28 cellular contexts compared by ENCODE assay signal in the genomic region with DNA sequence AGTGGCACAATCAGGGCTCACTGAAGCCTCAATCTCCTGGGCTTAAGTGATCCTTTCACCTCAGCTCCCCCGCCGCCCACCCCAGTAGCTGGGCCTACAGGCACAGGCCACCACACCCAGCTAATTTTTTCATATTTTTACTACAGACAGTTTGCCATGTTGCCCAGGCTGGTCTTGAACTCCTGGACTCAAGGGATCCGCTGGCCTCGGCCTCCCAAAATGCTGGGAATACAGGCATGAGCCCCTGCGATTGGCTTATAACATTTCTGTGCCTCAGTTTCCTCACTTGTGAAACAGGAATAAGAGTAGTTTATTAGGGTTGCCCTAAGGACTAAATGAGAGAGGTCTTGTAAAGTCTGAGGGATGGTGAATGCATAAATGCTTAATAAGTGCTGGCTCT. TPM values are rescaled to one million over a fixed set of nuclear protein-coding genes. Genes with fewer than 3 reads are reported as not detected.
DNase-seq lines count a peak whose midpoint lies in the region; ATAC-seq, FAIRE-seq and TF ChIP-seq lines count a peak whose summit lies in the region.
"Had no signal": no experiment of that assay in that cellular context is flagged by ENCODE, and none has a peak within 500 bp of the region (broad histone marks: within the 10 kb centered on the region; RNA-seq: fewer than 3 reads in every experiment).

No MANE protein-coding gene starts in this region.

- BruUV-seq in HepG2 (replicated peaks; lab: Mats Ljungman, UMichigan) (no TSS peak), K562 (replicated peaks; lab: Mats Ljungman, UMichigan) (no TSS peak)

- ATAC-seq in HepG2 (no peak), right lobe of liver (no peak), K562 (no peak), HG03442 (IDR thresholded peaks at IDR 0.05; ENCODE audit: unreplicated experiment) (no peak)
- ATAC-seq: effector memory CD8-positive, alpha-beta T cell had no signal

- no peak for FAIRE-seq in HepG2 (lab: Jason Lieb, UNC)
- peak; percentile 29 for FAIRE-seq in K562 (lab: Jason Lieb, UNC)
- FAIRE-seq: frontal cortex, H54, urothelium cell line had no signal

- H3K36me3 ChIP-seq in HepG2 (replicated peaks in 1 of 2; ENCODE audit: control insufficient read depth in 1 of 2, insufficient read depth in 2 of 2, low read length in 2 of 2) (no peaks in the 10 kb centered on the region), right lobe of liver (no peaks in the 10 kb centered on the region), K562 (ENCODE audit: control insufficient read depth, insufficient read depth, low read length) (no peaks in the 10 kb centered on the region), mucosa of stomach (ENCODE audit: control insufficient read depth, insufficient read depth, low read length) (no peaks in the 10 kb centered on the region)
- H3K36me3 ChIP-seq: BLaER1 treated with 17β-estradiol and CSF1 and Interleukin-3, amounts not matched to agents 10 nM and 100 nM; esophagus squamous epithelium; left lung; suprapubic skin; WERI-Rb-1 had no signal

- H3K9ac ChIP-seq in HepG2 (ENCODE audit: insufficient read depth, low read depth, low read length) (no peak overlapping the region), K562 (ENCODE audit: insufficient read depth in 1 of 2, low read depth in 2 of 2, low read length in 2 of 2) (no peak overlapping the region), mucosa of stomach (ENCODE audit: low read length) (no peak overlapping the region)

- H4K20me1 ChIP-seq in HepG2 (ENCODE audit: insufficient read depth, low read length) (no peaks in the 10 kb centered on the region), K562 (replicated peaks; ENCODE audit: control insufficient read depth, insufficient read depth, low read length) (0 out of 2 replicates have a peak, but pooled peaks cover 4% of the 10 kb centered on the region)
- H4K20me1 ChIP-seq: BLaER1 treated with 17β-estradiol and CSF1 and Interleukin-3, amounts not matched to agents 10 nM and 100 nM had no signal

- peaks cover 4 to 50% of the 10 kb centered on the region in 2 experiments for H3K27me3 ChIP-seq in HepG2 (ENCODE audit: control insufficient read depth in 1 of 2, insufficient read depth in 2 of 2, low read length in 2 of 2)
- no peaks in the 10 kb centered on the region for H3K27me3 ChIP-seq in right lobe of liver
- peaks cover 12 to 51% of the 10 kb centered on the region in 2 experiments; a peak in 4 of 5 replicates for H3K27me3 ChIP-seq in K562 (ENCODE audit: control insufficient read depth in 2 of 2, insufficient read depth in 2 of 2, low read length in 2 of 2)
- no peaks in the 10 kb centered on the region for H3K27me3 ChIP-seq in mucosa of stomach (ENCODE audit: control insufficient read depth, insufficient read depth, low read length)
- H3K27me3 ChIP-seq: hepatocyte, suprapubic skin had no signal

- H3K4me2 ChIP-seq in HepG2 (ENCODE audit: low read depth, low read length) (peak overlapping the region; percentile 68), K562 (ENCODE audit: insufficient read depth, low read length) (no peak overlapping the region; the same call in 1 of the 2 replicates)

- TF ChIP-seq POLR2A in HepG2 (IDR thresholded peaks at IDR 0.05; ENCODE audit: insufficient read depth in 1 of 2, low read depth in 2 of 2, low read length in 2 of 2), result no peak
- TF ChIP-seq POLR2A in right lobe of liver (IDR thresholded peaks at IDR 0.05), result no peak
- TF ChIP-seq POLR2A in K562 (conservative IDR thresholded peaks at IDR 0.05), result no peak

- CTCF ChIA-PET in HepG2 (lab: Yijun Ruan, JAX; ENCODE audit: low intra/inter-chr PET ratio, low total read pairs) (no interaction called here), K562 (lab: Yijun Ruan, JAX; ENCODE audit: low intra/inter-chr PET ratio) (no interaction called here)

- no peak for TF ChIP-seq RAD21 in HepG2 (CRISPR knock-in tag; IDR thresholded peaks at IDR 0.05)
- no peak for TF ChIP-seq RAD21 in K562 (CRISPR knock-in tag; conservative IDR thresholded peaks at IDR 0.05 in 1 of 2, IDR thresholded peaks at IDR 0.05 in 1 of 2)

- H3K27ac ChIP-seq in HepG2 (ENCODE audit: extremely low read length, insufficient read depth, low read length) (no peak overlapping the region), right lobe of liver (no peak overlapping the region), K562 (ENCODE audit: extremely low read depth, low read depth, low read length) (no peak overlapping the region)
- H3K27ac ChIP-seq: hepatocyte, left lung, RWPE1, SK-N-MC, suprapubic skin had no signal

- TF ChIP-seq CTCF in HepG2 (CRISPR knock-in tag; IDR thresholded peaks at IDR 0.05), result no peak
- TF ChIP-seq CTCF in right lobe of liver (IDR thresholded peaks at IDR 0.05), result no peak
- no peak for TF ChIP-seq CTCF in K562 (IDR thresholded peaks at IDR 0.05 in 2 of 3, conservative IDR thresholded peaks at IDR 0.05 in 1 of 3; ENCODE audit: insufficient read depth in 2 of 3, low read depth in 1 of 3, low read length in 3 of 3)

- POLR2A ChIA-PET in HepG2 (lab: Yijun Ruan, JAX) (no interaction called here), K562 (lab: Yijun Ruan, JAX) (no interaction called here)

- in situ Hi-C loops in HepG2 (cut with HindIII; ENCODE audit: extremely low pct_ligation_motif_present, low pct_unique_long_range_greater_than_20kb), result no loop called here
- in situ Hi-C loops in K562 (cut with MboI), result no loop called here

- TF ChIP-seq EP300 in HepG2 (IDR thresholded peaks at IDR 0.05; ENCODE audit: low read depth in 2 of 2, low read length in 2 of 2) (no peak), HepG2 (CRISPR knock-in tag; IDR thresholded peaks at IDR 0.05; ENCODE audit: borderline replicate concordance) (no peak), K562 (IDR thresholded peaks at IDR 0.05; ENCODE audit: low read length) (no peak)

- DNase-seq in HepG2 (ENCODE audit: low spot score) (no peak), right lobe of liver (no peak), K562 (ENCODE audit: extremely low read depth in 1 of 4, low spot score in 3 of 4) (no peak), D341Med (ENCODE audit: low spot score) (no peak), T1000 (lab: John Stamatoyannopoulos, UW) (no peak), SKM-1 (lab: John Stamatoyannopoulos, UW; ENCODE audit: unreplicated experiment) (no peak)
- DNase-seq: ACHN; activated naive CD8-positive, alpha-beta T cell treated with anti-CD3 and anti-CD28 coated beads, Interleukin-2, amount 50 U/mL, for 24 hours; effector memory CD8-positive, alpha-beta T cell; esophagus squamous epithelium; immature natural killer cell; left lung; NCI-H2029; stimulated activated CD4-positive, alpha-beta T cell treated with anti-CD3 and anti-CD28 coated beads, Interleukin-1b, Interleukin-23, amount 100 ng/mL, for 48 hours had no signal

- H3K4me3 ChIP-seq in HepG2 (replicated peaks in 1 of 3; ENCODE audit: insufficient read depth in 1 of 3, low read depth in 2 of 3, low read length in 3 of 3) (0 out of 6 replicates have a peak overlapping the region, but pooled peaks of 1 of the 3 experiments have one; percentile 62), right lobe of liver (no peak overlapping the region), K562 (no peak overlapping the region), mucosa of stomach (ENCODE audit: low read length) (peak overlapping the region; percentile 47)
- H3K4me3 ChIP-seq: hepatocyte, SK-N-MC had no signal

- intact Hi-C loops in HepG2 (cut with micrococcal nuclease; ENCODE audit: unreplicated experiment), result no loop called here
- intact Hi-C loops in right lobe of liver (cut with DNase I), result no loop called here
- intact Hi-C loops in K562 (cut with micrococcal nuclease), result no loop called here

- WGBS in HepG2 (ENCODE audit: low lambda C conversion rate), result 67% methylated on average over 5 of the region's 5 CpGs
- WGBS in right lobe of liver (ENCODE audit: insufficient coverage, low coverage, low lambda C conversion rate, missing lambda C conversion rate), result 97% methylated on average over 3 of the region's 5 CpGs
- 45% methylated on average over 4 of the region's 5 CpGs for WGBS in K562 (ENCODE audit: insufficient coverage, low coverage, missing lambda C conversion rate)

- H3K4me1 ChIP-seq in HepG2 (ENCODE audit: insufficient read depth, low read length) (peaks cover 19% of the 10 kb centered on the region), right lobe of liver (peaks cover 0 to 9% (median 4%) of the 10 kb centered on the region in 4 donors), K562 (replicated peaks in 1 of 2; ENCODE audit: control insufficient read depth in 2 of 2, insufficient read depth in 2 of 2, low read length in 2 of 2) (peaks cover 4 to 10% of the 10 kb centered on the region in 2 experiments; a peak in 2 of 5 replicates), mucosa of stomach (ENCODE audit: control insufficient read depth, insufficient read depth, low read length) (peaks cover 42% of the 10 kb centered on the region)
- H3K4me1 ChIP-seq: left lung had no signal

- no peaks in the 10 kb centered on the region for H3K9me3 ChIP-seq in HepG2 (ENCODE audit: low read length)
- H3K9me3 ChIP-seq in right lobe of liver, result no peaks in the 10 kb centered on the region
- H3K9me3 ChIP-seq in K562 (replicated peaks; ENCODE audit: control insufficient read depth, insufficient read depth, low read depth, low read length), result no peaks in the 10 kb centered on the region
- H3K9me3 ChIP-seq in mucosa of stomach (ENCODE audit: control insufficient read depth, low read length), result no peaks in the 10 kb centered on the region
- H3K9me3 ChIP-seq: BLaER1 treated with 17β-estradiol and CSF1 and Interleukin-3, amounts not matched to agents 10 nM and 100 nM; esophagus squamous epithelium; left lung; suprapubic skin had no signal

- H2AFZ ChIP-seq in HepG2 (ENCODE audit: low read length) (no peak overlapping the region), K562 (ENCODE audit: low read depth, low read length) (no peak overlapping the region)

- H3K9me1 ChIP-seq in K562 (ENCODE audit: control insufficient read depth, insufficient read depth, low read length), result no peaks in the 10 kb centered on the region

- H3K79me2 ChIP-seq in HepG2 (ENCODE audit: insufficient read depth, low read length), result no peaks in the 10 kb centered on the region
- no peaks in the 10 kb centered on the region for H3K79me2 ChIP-seq in K562 (ENCODE audit: control insufficient read depth, insufficient read depth, low read length)
- H3K79me2 ChIP-seq: hepatocyte had no signal

RNA-seq across cellular contexts. Expression of a gene that starts 1.2 kb away (rescaled TPM):
- total RNA-seq in HepG2 (2016; rRNA removed; fragmentation: Illumina TruSeq; extraction: Trizol) (not detected in 2 replicates), right lobe of liver (not detected), K562 (2014; rRNA removed) (not detected in 2 replicates), K562 (2014; rRNA removed; fragmentation: Illumina TruSeq; extraction: Trizol) (not detected in 2 replicates), K562 (2015; rRNA removed; fragmentation: Illumina TruSeq; extraction: Trizol) (not detected in 2 replicates), K562 (2021) (not detected in 2 replicates)
- total RNA-seq in HepG2 (2016; cell fraction: cytosol; rRNA removed; fragmentation: Illumina TruSeq; extraction: Trizol; ENCODE audit: low read depth), result not detected in 2 replicates
- not detected in 2 replicates for total RNA-seq in HepG2 (2016; cell fraction: insoluble cytoplasmic fraction; rRNA removed; fragmentation: Illumina TruSeq; extraction: Trizol)
- total RNA-seq in HepG2 (2016; cell fraction: membrane; rRNA removed; fragmentation: Illumina TruSeq; extraction: Trizol), result not detected in 2 replicates
- total RNA-seq in HepG2 (2016; cell fraction: nucleus; rRNA removed; fragmentation: Illumina TruSeq; extraction: Trizol), result not detected in 2 replicates
- polyA plus RNA-seq in HepG2 (2011; rRNA removed) (0.03 TPM in 1 of 2 replicates, not detected in the other), K562 (2011; rRNA removed) (not detected in 2 replicates), K562 (2014; fragmentation: Illumina TruSeq; extraction: Trizol) (not detected in 2 replicates), K562 (2014; fragmentation: Nextera tagmentation; extraction: Ambion mirVana) (under 1 TPM in 1 of 2 experiments, not detected in 1; 0.01 TPM), K562 (2014; rRNA removed) (not detected in 2 replicates)
- polyA plus RNA-seq in HepG2 (2011; cell fraction: cytosol; rRNA removed), result 0.08 TPM in 1 of 2 replicates, not detected in the other
- 0.05 TPM in 1 of 2 replicates, not detected in the other for polyA plus RNA-seq in HepG2 (2011; cell fraction: nucleus; rRNA removed)
- polyA plus RNA-seq in HepG2 (2012), result 0.05 and 0.11 TPM in 2 replicates
- not detected in 2 replicates for polyA plus RNA-seq in HepG2 (2016; cell fraction: cytosol; fragmentation: Illumina TruSeq; extraction: Trizol; ENCODE audit: low read depth)
- polyA plus RNA-seq in HepG2 (2016; cell fraction: insoluble cytoplasmic fraction; fragmentation: Illumina TruSeq; extraction: Trizol; ENCODE audit: low read depth), result not detected in 2 replicates
- polyA plus RNA-seq in HepG2 (2016; cell fraction: membrane; fragmentation: Illumina TruSeq; extraction: Trizol; ENCODE audit: low read depth), result not detected in 2 replicates
- not detected in 2 replicates for polyA plus RNA-seq in HepG2 (2016; cell fraction: nucleus; fragmentation: Illumina TruSeq; extraction: Trizol; ENCODE audit: insufficient read depth, low read depth)
- polyA minus RNA-seq in HepG2 (2011; rRNA and poly(A)+ RNA removed; ENCODE audit: low replicate concordance), result not detected in 2 replicates
- polyA minus RNA-seq in HepG2 (2011; cell fraction: cytosol; rRNA and poly(A)+ RNA removed), result not detected in 2 replicates
- 0.26 and 0.99 TPM in 2 replicates for polyA minus RNA-seq in HepG2 (2011; cell fraction: nucleus; rRNA and poly(A)+ RNA removed)
- total RNA-seq in K562 (2011; cell fraction: chromatin; rRNA removed; ENCODE audit: low replicate concordance), result not detected in 2 replicates
- total RNA-seq in K562 (2011; cell fraction: nucleolus; rRNA removed), result not detected in 2 replicates
- total RNA-seq in K562 (2011; cell fraction: nucleoplasm; rRNA removed), result not detected in 2 replicates
- not detected in 2 replicates for polyA plus RNA-seq in K562 (2011; cell fraction: cytosol; rRNA removed)
- polyA plus RNA-seq in K562 (2011; cell fraction: nucleus; rRNA removed), result not detected in 2 replicates
- polyA plus RNA-seq in K562 (2012), result 0.03 TPM in 1 of 2 replicates, not detected in the other
- polyA minus RNA-seq in K562 (2011; rRNA and poly(A)+ RNA removed), result not detected in 2 replicates
- not detected in 2 replicates for polyA minus RNA-seq in K562 (2011; cell fraction: cytosol; rRNA and poly(A)+ RNA removed)
- not detected in 2 replicates for polyA minus RNA-seq in K562 (2011; cell fraction: nucleus; rRNA and poly(A)+ RNA removed)
- total RNA-seq: chondrocyte, M059J, mononuclear cell had no signal
- polyA plus RNA-seq: immature natural killer cell had no signal
